In genomic region chr16:89101303-89102034, GRCh38 we compare ENCODE assay signal across 22 cellular contexts. TPM values are rescaled to one million over a fixed set of nuclear protein-coding genes. Genes with fewer than 3 reads are reported as not detected.
DNase-seq lines count a peak whose midpoint lies in the region; ATAC-seq, FAIRE-seq and TF ChIP-seq lines count a peak whose summit lies in the region.
"Had no signal": no experiment of that assay in that cellular context is flagged by ENCODE, and none has a peak within 500 bp of the region (broad histone marks: within the 10 kb centered on the region; RNA-seq: fewer than 3 reads in every experiment).

No MANE protein-coding gene starts in this region.

- peaks cover 4 to 29% of the 10 kb centered on the region in 2 donors for H3K4me1 ChIP-seq in small intestine (ENCODE audit: control insufficient read depth in 2 of 2, insufficient read depth in 1 of 2, low read depth in 1 of 2, low read length in 1 of 2)
- H3K4me1 ChIP-seq: SJSA1, upper lobe of right lung had no signal

- BruUV-seq in Calu3 (replicated peaks; lab: Mats Ljungman, UMichigan) = no TSS peak

- H3K4me3 ChIP-seq in small intestine (ENCODE audit: low read depth in 1 of 2, low read length in 2 of 2) = no peak overlapping the region
- H3K4me3 ChIP-seq: coronary artery, left lung, neural progenitor cell, SJSA1, upper lobe of right lung had no signal

- TF ChIP-seq CTCF in Calu3 (IDR thresholded peaks at IDR 0.05; ENCODE audit: unreplicated experiment) = no peak
- no peak for TF ChIP-seq CTCF in endothelial cell (IDR thresholded peaks at IDR 0.05; ENCODE audit: unreplicated experiment)

- no peak for ATAC-seq in activated naive CD8-positive, alpha-beta T cell treated with anti-CD3 and anti-CD28 coated beads, Interleukin-2, amount 50 U/mL, for 24 hours
- ATAC-seq: left lung, PC-3, upper lobe of right lung had no signal

- DNase-seq in activated naive CD8-positive, alpha-beta T cell treated with anti-CD3 and anti-CD28 coated beads, Interleukin-2, amount 50 U/mL, for 24 hours = no peak
- no peak for DNase-seq in activated naive CD8-positive, alpha-beta T cell treated with anti-CD3 and anti-CD28 coated beads for 36 hours
- DNase-seq in small intestine (no peak), Calu3 (no peak), NCI-H748 (lab: John Stamatoyannopoulos, UW; ENCODE audit: unreplicated experiment) (no peak), endothelial cell (ENCODE audit: low spot score) (no peak)
- DNase-seq: Caco-2; Kasumi-1; midbrain; NCI-H226; PC-3; stimulated activated CD4-positive, alpha-beta T cell treated with anti-CD3 and anti-CD28 coated beads, Interleukin-4, amount 100 ng/mL, for 24 hours; upper lobe of right lung had no signal

- H3K4me1 Mint-ChIP-seq in activated naive CD8-positive, alpha-beta T cell (ENCODE audit: low read depth) = peaks cover 37% of the 10 kb centered on the region
- H3K4me1 Mint-ChIP-seq in activated naive CD8-positive, alpha-beta T cell treated with anti-CD3 and anti-CD28 coated beads, Interleukin-2, amount 50 U/mL, for 24 hours = peaks cover 46% of the 10 kb centered on the region
- peaks cover 36% of the 10 kb centered on the region for H3K4me1 Mint-ChIP-seq in activated naive CD8-positive, alpha-beta T cell treated with anti-CD3 and anti-CD28 coated beads for 36 hours
- H3K4me1 Mint-ChIP-seq in Calu3 (ENCODE audit: low read depth, unreplicated experiment) (peaks cover 9% of the 10 kb centered on the region), endothelial cell (ENCODE audit: unreplicated experiment) (no peaks in the 10 kb centered on the region)

- H3K27ac ChIP-seq in KOPT-K1 (ENCODE audit: low read depth, low read length, poor library complexity, severe bottlenecking) (peak overlapping the region; percentile 93), small intestine (ENCODE audit: low read depth in 1 of 2, low read length in 1 of 2) (peak overlapping the region; percentile 89)
- H3K27ac ChIP-seq: coronary artery, left lung, neural progenitor cell, SJSA1, upper lobe of right lung had no signal

- intact Hi-C loops in Calu3 (cut with micrococcal nuclease; ENCODE audit: unreplicated experiment) = no loop called here

- FAIRE-seq in small intestine (lab: Jason Lieb, UNC) = no peak
- FAIRE-seq: endometrium had no signal

- peak overlapping the region; percentile 54 for H3K27ac Mint-ChIP-seq in activated naive CD8-positive, alpha-beta T cell
- no peak overlapping the region for H3K27ac Mint-ChIP-seq in activated naive CD8-positive, alpha-beta T cell treated with anti-CD3 and anti-CD28 coated beads, Interleukin-2, amount 50 U/mL, for 24 hours
- peak overlapping the region; percentile 66 for H3K27ac Mint-ChIP-seq in activated naive CD8-positive, alpha-beta T cell treated with anti-CD3 and anti-CD28 coated beads for 36 hours
- H3K27ac Mint-ChIP-seq in Calu3 (ENCODE audit: unreplicated experiment) = no peak overlapping the region
- H3K27ac Mint-ChIP-seq in endothelial cell (ENCODE audit: unreplicated experiment) = no peak overlapping the region
- H3K27ac Mint-ChIP-seq: brain, H9, neural progenitor cell had no signal

- peaks cover 7% of the 10 kb centered on the region for H3K36me3 Mint-ChIP-seq in activated naive CD8-positive, alpha-beta T cell
- H3K36me3 Mint-ChIP-seq in activated naive CD8-positive, alpha-beta T cell treated with anti-CD3 and anti-CD28 coated beads, Interleukin-2, amount 50 U/mL, for 24 hours (ENCODE audit: low read depth) = peaks cover 35% of the 10 kb centered on the region
- H3K36me3 Mint-ChIP-seq in activated naive CD8-positive, alpha-beta T cell treated with anti-CD3 and anti-CD28 coated beads for 36 hours = peaks cover 28% of the 10 kb centered on the region
- peaks cover 33% of the 10 kb centered on the region for H3K36me3 Mint-ChIP-seq in Calu3 (ENCODE audit: insufficient read depth, unreplicated experiment)
- H3K36me3 Mint-ChIP-seq in endothelial cell (ENCODE audit: low read depth, unreplicated experiment) = peaks cover 23% of the 10 kb centered on the region

- CTCF ChIA-PET in Calu3 (lab: Charles Lee) = no interaction called here

- no peaks in the 10 kb centered on the region for H3K27me3 Mint-ChIP-seq in activated naive CD8-positive, alpha-beta T cell
- H3K27me3 Mint-ChIP-seq in activated naive CD8-positive, alpha-beta T cell treated with anti-CD3 and anti-CD28 coated beads, Interleukin-2, amount 50 U/mL, for 24 hours = no peaks in the 10 kb centered on the region
- no peaks in the 10 kb centered on the region for H3K27me3 Mint-ChIP-seq in activated naive CD8-positive, alpha-beta T cell treated with anti-CD3 and anti-CD28 coated beads for 36 hours
- H3K27me3 Mint-ChIP-seq in Calu3 (ENCODE audit: unreplicated experiment) (no peaks in the 10 kb centered on the region), endothelial cell (ENCODE audit: unreplicated experiment) (peaks cover 3% of the 10 kb centered on the region)
- H3K27me3 Mint-ChIP-seq: brain had no signal

- H3K27me3 ChIP-seq in small intestine (ENCODE audit: control insufficient read depth in 2 of 2, insufficient read depth in 2 of 2, low read length in 2 of 2) = no peaks in the 10 kb centered on the region
- H3K27me3 ChIP-seq: left lung, neural progenitor cell, SJSA1, upper lobe of right lung had no signal

- H3K36me3 ChIP-seq in KOPT-K1 (ENCODE audit: insufficient read depth, low read length) (peaks cover 67% of the 10 kb centered on the region), small intestine (ENCODE audit: control insufficient read depth in 2 of 2, insufficient read depth in 2 of 2, low read length in 2 of 2) (peaks cover 3 to 12% of the 10 kb centered on the region in 2 donors)
- H3K36me3 ChIP-seq: neural progenitor cell had no signal

- no peaks in the 10 kb centered on the region for H3K9me3 Mint-ChIP-seq in activated naive CD8-positive, alpha-beta T cell (ENCODE audit: low read depth)
- H3K9me3 Mint-ChIP-seq in activated naive CD8-positive, alpha-beta T cell treated with anti-CD3 and anti-CD28 coated beads, Interleukin-2, amount 50 U/mL, for 24 hours = no peaks in the 10 kb centered on the region
- H3K9me3 Mint-ChIP-seq in activated naive CD8-positive, alpha-beta T cell treated with anti-CD3 and anti-CD28 coated beads for 36 hours = no peaks in the 10 kb centered on the region
- H3K9me3 Mint-ChIP-seq in Calu3 (ENCODE audit: low read depth, unreplicated experiment) (no peaks in the 10 kb centered on the region), endothelial cell (ENCODE audit: unreplicated experiment) (no peaks in the 10 kb centered on the region)
- H3K9me3 Mint-ChIP-seq: brain, H9, neural progenitor cell had no signal

- no peak overlapping the region for H3K4me3 Mint-ChIP-seq in activated naive CD8-positive, alpha-beta T cell
- no peak overlapping the region for H3K4me3 Mint-ChIP-seq in activated naive CD8-positive, alpha-beta T cell treated with anti-CD3 and anti-CD28 coated beads, Interleukin-2, amount 50 U/mL, for 24 hours
- no peak overlapping the region for H3K4me3 Mint-ChIP-seq in activated naive CD8-positive, alpha-beta T cell treated with anti-CD3 and anti-CD28 coated beads for 36 hours
- no peak overlapping the region for H3K4me3 Mint-ChIP-seq in Calu3 (ENCODE audit: low read depth, unreplicated experiment)
- H3K4me3 Mint-ChIP-seq in endothelial cell (ENCODE audit: unreplicated experiment) = no peak overlapping the region
- H3K4me3 Mint-ChIP-seq: brain, H9, neural progenitor cell had no signal

- 67 to 83% (median 68%) methylated on average over 37 of the region's 37 CpGs for WGBS in small intestine, 3 donors

- H3K9me3 ChIP-seq in KOPT-K1 (ENCODE audit: insufficient read depth, low read length, poor library complexity, severe bottlenecking) (no peaks in the 10 kb centered on the region), small intestine (ENCODE audit: control insufficient read depth, low read depth) (no peaks in the 10 kb centered on the region)
- H3K9me3 ChIP-seq: Caco-2, left lung, SJSA1, upper lobe of right lung had no signal

RNA-seq across cellular contexts. Expression of gene ACSF3, which starts 7.8 kb away (rescaled TPM):
- 10 to 100 TPM; 32.1 to 38.4 TPM for total RNA-seq in activated naive CD8-positive, alpha-beta T cell treated with anti-CD3 and anti-CD28 coated beads for 36 hours
- polyA plus RNA-seq in small intestine = 10 to 100 TPM; 49.2 to 93.7 (median 68.1) TPM
- 54.9 and 58.0 TPM in 2 replicates for total RNA-seq in Calu3 (2022)
- total RNA-seq in endothelial cell (ENCODE audit: unreplicated experiment) = 28.2 TPM

Comparison
In these comparisons a context has a peak if more than half of its experiments do, and no peak if none do; other contexts are left out.
1. H3K27ac Mint-ChIP-seq: peak in activated naive CD8-positive, alpha-beta T cell (single experiment) and activated naive CD8-positive, alpha-beta T cell treated with anti-CD3 and anti-CD28 coated beads for 36 hours (single experiment); none in activated naive CD8-positive, alpha-beta T cell treated with anti-CD3 and anti-CD28 coated beads, Interleukin-2, amount 50 U/mL, for 24 hours (single experiment), Calu3 (single experiment) and endothelial cell (single experiment).